ENCODE assay signal across 8 cellular contexts in the genomic region with DNA sequence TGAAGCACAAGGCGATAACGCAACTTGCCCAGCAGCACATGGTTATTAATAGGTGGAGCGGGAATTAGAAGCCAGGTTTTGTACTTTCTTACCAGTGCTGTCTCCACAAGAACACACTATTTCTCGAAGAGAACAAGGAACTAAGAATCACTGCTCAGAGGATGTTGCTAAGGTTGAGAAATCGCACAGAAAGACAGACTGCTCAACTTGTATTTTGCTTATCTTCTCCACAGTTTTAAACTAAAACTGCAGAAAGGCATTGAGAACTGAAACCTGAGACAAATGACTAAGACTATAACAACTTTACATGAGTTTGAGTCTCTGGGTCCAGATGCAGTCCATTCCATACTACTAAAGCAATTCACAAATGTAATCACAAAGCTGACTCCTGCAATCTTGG. TPM values are rescaled to one million over a fixed set of nuclear protein-coding genes. Genes with fewer than 3 reads are reported as not detected.
DNase-seq lines count a peak whose midpoint lies in the region; ATAC-seq and TF ChIP-seq lines count a peak whose summit lies in the region.

No MANE protein-coding gene starts in this region.

- peak; percentile 70 for DNase-seq in EH (ENCODE audit: low read depth)
- DNase-seq in foreskin fibroblast: peak; percentile 65 to 77
- no peak for DNase-seq in stimulated activated CD4-positive, alpha-beta T cell treated with anti-CD3 and anti-CD28 coated beads, Interleukin-4, amount 100 ng/mL, for 4 hours
- DNase-seq in iPS-NIHi7 (ENCODE audit: extremely low spot score): no peak
- no peak for DNase-seq in activated T-helper 1 cell treated with anti-CD3 and anti-CD28 coated beads, Interleukin-12 subunit alpha, Interleukin-12 subunit beta, Interleukin-2, Interleukin-4 antibody, amounts not matched to agents 30 ng/mL and 10 ng/mL and 1 ng/mL, durations not matched to agents 14 hours and 24 hours and 36 hours (ENCODE audit: low spot score)
- DNase-seq in effector memory CD8-positive, alpha-beta T cell: no peak

- no peak overlapping the region for H3K4me3 Mint-ChIP-seq in activated T-helper 1 cell treated with anti-CD3 and anti-CD28 coated beads, Interleukin-12 subunit alpha, Interleukin-12 subunit beta, Interleukin-2, Interleukin-4 antibody, amounts not matched to agents 30 ng/mL and 10 ng/mL and 1 ng/mL, durations not matched to agents 14 hours and 24 hours and 36 hours
- no peak overlapping the region for H3K4me3 Mint-ChIP-seq in effector memory CD8-positive, alpha-beta T cell

- H3K4me1 Mint-ChIP-seq in activated T-helper 1 cell treated with anti-CD3 and anti-CD28 coated beads, Interleukin-12 subunit alpha, Interleukin-12 subunit beta, Interleukin-2, Interleukin-4 antibody, amounts not matched to agents 30 ng/mL and 10 ng/mL and 1 ng/mL, durations not matched to agents 14 hours and 24 hours and 36 hours (ENCODE audit: low read depth): peaks cover 33% of the 10 kb centered on the region
- peaks cover 36 to 43% of the 10 kb centered on the region in 2 donors for H3K4me1 Mint-ChIP-seq in effector memory CD8-positive, alpha-beta T cell (ENCODE audit: low read depth in 2 of 2)

- H3K27ac Mint-ChIP-seq in activated T-helper 1 cell treated with anti-CD3 and anti-CD28 coated beads, Interleukin-12 subunit alpha, Interleukin-12 subunit beta, Interleukin-2, Interleukin-4 antibody, amounts not matched to agents 30 ng/mL and 10 ng/mL and 1 ng/mL, durations not matched to agents 14 hours and 24 hours and 36 hours: no peak overlapping the region
- H3K27ac Mint-ChIP-seq in effector memory CD8-positive, alpha-beta T cell: no peak overlapping the region

- H3K36me3 Mint-ChIP-seq in activated T-helper 1 cell treated with anti-CD3 and anti-CD28 coated beads, Interleukin-12 subunit alpha, Interleukin-12 subunit beta, Interleukin-2, Interleukin-4 antibody, amounts not matched to agents 30 ng/mL and 10 ng/mL and 1 ng/mL, durations not matched to agents 14 hours and 24 hours and 36 hours (ENCODE audit: low read depth): peaks cover 18% of the 10 kb centered on the region
- peaks cover 10% of the 10 kb centered on the region for H3K36me3 Mint-ChIP-seq in effector memory CD8-positive, alpha-beta T cell (ENCODE audit: insufficient read depth)

- H3K9me3 Mint-ChIP-seq in activated T-helper 1 cell treated with anti-CD3 and anti-CD28 coated beads, Interleukin-12 subunit alpha, Interleukin-12 subunit beta, Interleukin-2, Interleukin-4 antibody, amounts not matched to agents 30 ng/mL and 10 ng/mL and 1 ng/mL, durations not matched to agents 14 hours and 24 hours and 36 hours: no peaks in the 10 kb centered on the region
- H3K9me3 Mint-ChIP-seq in effector memory CD8-positive, alpha-beta T cell: no peaks in the 10 kb centered on the region

- no peak for TF ChIP-seq CTCF in foreskin fibroblast (IDR thresholded peaks at IDR 0.05; ENCODE audit: low read depth, low read length)

- intact Hi-C loops in activated T-helper 1 cell treated with anti-CD3 and anti-CD28 coated beads, Interleukin-12 subunit alpha, Interleukin-12 subunit beta, Interleukin-2, Interleukin-4 antibody, amounts not matched to agents 30 ng/mL and 10 ng/mL and 1 ng/mL, durations not matched to agents 14 hours and 24 hours and 36 hours (cut with micrococcal nuclease): loop anchor here (10.0 kb wide), 1 partner anchor 206 kb away; no protein-coding TSS in a partner anchor

- H3K4me3 ChIP-seq in foreskin fibroblast (ENCODE audit: low read depth in 1 of 2, low read length in 2 of 2): peak overlapping the region in 1 of 2 donors; percentile 9

- ATAC-seq in GM21360 (IDR thresholded peaks at IDR 0.05; ENCODE audit: unreplicated experiment) (peak; percentile 40), HG03565 (IDR thresholded peaks at IDR 0.05; ENCODE audit: unreplicated experiment) (peak; percentile 60)
- no peak for ATAC-seq in effector memory CD8-positive, alpha-beta T cell (replicated peaks)

- peaks cover 9% of the 10 kb centered on the region for H3K27me3 Mint-ChIP-seq in activated T-helper 1 cell treated with anti-CD3 and anti-CD28 coated beads, Interleukin-12 subunit alpha, Interleukin-12 subunit beta, Interleukin-2, Interleukin-4 antibody, amounts not matched to agents 30 ng/mL and 10 ng/mL and 1 ng/mL, durations not matched to agents 14 hours and 24 hours and 36 hours (ENCODE audit: insufficient read depth)
- H3K27me3 Mint-ChIP-seq in effector memory CD8-positive, alpha-beta T cell: no peaks in the 10 kb centered on the region

RNA-seq across cellular contexts. Expression of a gene that starts 6.2 kb away (rescaled TPM):
- total RNA-seq in activated T-helper 1 cell treated with anti-CD3 and anti-CD28 coated beads, Interleukin-12 subunit alpha, Interleukin-12 subunit beta, Interleukin-2, Interleukin-4 antibody, amounts not matched to agents 30 ng/mL and 10 ng/mL and 1 ng/mL, durations not matched to agents 14 hours and 24 hours and 36 hours: 23.9 and 24.3 TPM in 2 replicates

RNA-seq across cellular contexts. Expression of a gene that starts 26.0 kb away (rescaled TPM):
- total RNA-seq in activated T-helper 1 cell treated with anti-CD3 and anti-CD28 coated beads, Interleukin-12 subunit alpha, Interleukin-12 subunit beta, Interleukin-2, Interleukin-4 antibody, amounts not matched to agents 30 ng/mL and 10 ng/mL and 1 ng/mL, durations not matched to agents 14 hours and 24 hours and 36 hours: 1.6 and 3.8 TPM in 2 replicates

Comparison
In these comparisons a context has a peak if more than half of its experiments do, and no peak if none do; other contexts are left out.
1. DNase-seq: peak in EH (single experiment) and foreskin fibroblast (2 of 2); none in stimulated activated CD4-positive, alpha-beta T cell treated with anti-CD3 and anti-CD28 coated beads, Interleukin-4, amount 100 ng/mL, for 4 hours (0 of 2), iPS-NIHi7 (single experiment), activated T-helper 1 cell treated with anti-CD3 and anti-CD28 coated beads, Interleukin-12 subunit alpha, Interleukin-12 subunit beta, Interleukin-2, Interleukin-4 antibody, amounts not matched to agents 30 ng/mL and 10 ng/mL and 1 ng/mL, durations not matched to agents 14 hours and 24 hours and 36 hours (single experiment) and effector memory CD8-positive, alpha-beta T cell (0 of 3).